Comparison of ENCODE assay signal across 1 cellular context in the genomic region with DNA sequence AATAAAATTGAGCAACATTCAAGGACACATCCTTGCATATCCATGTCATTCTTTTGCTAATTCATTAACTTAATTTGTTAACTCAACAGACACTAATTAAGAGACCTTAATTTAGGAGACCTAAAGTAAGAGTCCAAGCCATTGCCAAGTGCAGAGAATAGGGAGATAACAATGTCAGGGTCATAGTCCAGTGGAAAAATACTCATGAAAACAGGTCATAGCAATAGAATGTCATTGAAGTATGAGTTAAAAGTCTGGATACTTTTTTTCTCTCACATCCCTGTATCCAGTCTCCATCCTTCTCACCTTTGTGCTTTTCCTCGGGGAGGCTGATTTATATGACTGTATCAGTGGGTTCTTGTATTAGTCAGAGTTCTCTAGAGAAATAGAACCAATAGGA.
A peak's percentile ranks its signal among the peaks of the same experiment; 100 is the strongest.
TF ChIP-seq lines count a peak whose summit lies in the region.

No MANE protein-coding gene starts in this region.

TF ChIP-seq in HepG2, 621 proteins besides CTCF, POLR2A, EP300 and RAD21 (continued from another document and continues in another):
- TF ChIP-seq HNF1B (CRISPR knock-in tag; IDR thresholded peaks at IDR 0.05) (no peak), HNF4G (IDR thresholded peaks at IDR 0.05; ENCODE audit: borderline replicate concordance, low read depth, low read length) (peak; percentile 68), HNF4G (CRISPR knock-in tag; IDR thresholded peaks at IDR 0.05; ENCODE audit: borderline replicate concordance, low read depth) (no peak), STAT5B (CRISPR knock-in tag; IDR thresholded peaks at IDR 0.05) (no peak), KDM4B (CRISPR knock-in tag; IDR thresholded peaks at IDR 0.05) (no peak), NCOR1 (IDR thresholded peaks at IDR 0.05; ENCODE audit: borderline replicate concordance, low read length) (peak; percentile 86; the same call in 1 of the 2 replicates), ZKSCAN8 (CRISPR knock-in tag; IDR thresholded peaks at IDR 0.05; ENCODE audit: borderline replicate concordance) (0 out of 2 replicates have a peak, but pooled peaks have one; percentile 23), KDM5A (IDR thresholded peaks at IDR 0.05; ENCODE audit: borderline replicate concordance, low read length) (peak; percentile 21; the same call in 1 of the 2 replicates), ZNF687 (CRISPR knock-in tag; IDR thresholded peaks at IDR 0.05) (no peak), THRA (CRISPR knock-in tag; IDR thresholded peaks at IDR 0.05; ENCODE audit: borderline replicate concordance) (peak; percentile 53; the same call in 1 of the 2 replicates), RBAK (CRISPR knock-in tag; IDR thresholded peaks at IDR 0.05) (no peak), TIGD3 (CRISPR knock-in tag; IDR thresholded peaks at IDR 0.05; ENCODE audit: borderline replicate concordance) (no peak), ZNF12 (CRISPR knock-in tag; IDR thresholded peaks at IDR 0.05) (0 out of 2 replicates have a peak, but pooled peaks have one; percentile 42), ATM (IDR thresholded peaks at IDR 0.05; ENCODE audit: borderline replicate concordance) (no peak), GATA4 (IDR thresholded peaks at IDR 0.05; ENCODE audit: borderline replicate concordance, low read depth) (no peak), MLLT10 (CRISPR knock-in tag; IDR thresholded peaks at IDR 0.05) (no peak), THYN1 (CRISPR knock-in tag; IDR thresholded peaks at IDR 0.05; ENCODE audit: borderline replicate concordance, low read depth) (no peak), HNRNPUL1 (IDR thresholded peaks at IDR 0.05; ENCODE audit: low read depth, low read length) (no peak), ZBTB38 (CRISPR knock-in tag; IDR thresholded peaks at IDR 0.05) (no peak), TBX3 (IDR thresholded peaks at IDR 0.05; ENCODE audit: borderline replicate concordance) (0 out of 2 replicates have a peak, but pooled peaks have one; percentile 24), ATRX (CRISPR knock-in tag; IDR thresholded peaks at IDR 0.05; ENCODE audit: borderline replicate concordance) (no peak), THAP11 (CRISPR knock-in tag; IDR thresholded peaks at IDR 0.05) (0 out of 2 replicates have a peak, but pooled peaks have one; percentile 16), RXRB (CRISPR knock-in tag; IDR thresholded peaks at IDR 0.05; ENCODE audit: borderline replicate concordance) (peak; percentile 67), ZNF225 (CRISPR knock-in tag; IDR thresholded peaks at IDR 0.05) (no peak), ASH2L (IDR thresholded peaks at IDR 0.05; ENCODE audit: insufficient read length, low read depth, low read length) (peak; percentile 41), FOXM1 (CRISPR knock-in tag; IDR thresholded peaks at IDR 0.05) (no peak), HOXA9 (CRISPR knock-in tag; IDR thresholded peaks at IDR 0.05; ENCODE audit: borderline replicate concordance) (no peak), RCOR2 (CRISPR knock-in tag; IDR thresholded peaks at IDR 0.05) (0 out of 2 replicates have a peak, but pooled peaks have one; percentile 37), ZNF562 (CRISPR knock-in tag; IDR thresholded peaks at IDR 0.05; ENCODE audit: borderline replicate concordance) (no peak), ZNF512 (CRISPR knock-in tag; IDR thresholded peaks at IDR 0.05) (no peak), ZNF780A (CRISPR knock-in tag; IDR thresholded peaks at IDR 0.05) (no peak), CEBPB (IDR thresholded peaks at IDR 0.05; ENCODE audit: borderline replicate concordance, low read depth, low read length) (no peak), ELK4 (CRISPR knock-in tag; IDR thresholded peaks at IDR 0.05; ENCODE audit: borderline replicate concordance) (no peak), GMEB1 (CRISPR knock-in tag; IDR thresholded peaks at IDR 0.05; ENCODE audit: borderline replicate concordance) (no peak), SKI (IDR thresholded peaks at IDR 0.05; ENCODE audit: partially characterized antibody) (peak; percentile 63), SOX13 (IDR thresholded peaks at IDR 0.05) (no peak), SOX13 (CRISPR knock-in tag; conservative IDR thresholded peaks at IDR 0.05 in 1 of 2, IDR thresholded peaks at IDR 0.05 in 1 of 2) (peak in 1 of 2 experiments; percentile 72; a peak in 2 of 4 replicates), SMAD1 (CRISPR knock-in tag; IDR thresholded peaks at IDR 0.05; ENCODE audit: borderline replicate concordance, low read depth) (no peak), U2AF1 (optimal IDR thresholded peaks at IDR 0.05; ENCODE audit: low read depth, low read length) (no peak), JARID2 (CRISPR knock-in tag; IDR thresholded peaks at IDR 0.05; ENCODE audit: insufficient replicate concordance) (no peak)
- TF ChIP-seq, protein P1, sequence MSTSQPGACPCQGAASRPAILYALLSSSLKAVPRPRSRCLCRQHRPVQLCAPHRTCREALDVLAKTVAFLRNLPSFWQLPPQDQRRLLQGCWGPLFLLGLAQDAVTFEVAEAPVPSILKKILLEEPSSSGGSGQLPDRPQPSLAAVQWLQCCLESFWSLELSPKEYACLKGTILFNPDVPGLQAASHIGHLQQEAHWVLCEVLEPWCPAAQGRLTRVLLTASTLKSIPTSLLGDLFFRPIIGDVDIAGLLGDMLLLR (CRISPR knock-in tag; IDR thresholded peaks at IDR 0.05) = no peak
- TF ChIP-seq, protein P2, sequence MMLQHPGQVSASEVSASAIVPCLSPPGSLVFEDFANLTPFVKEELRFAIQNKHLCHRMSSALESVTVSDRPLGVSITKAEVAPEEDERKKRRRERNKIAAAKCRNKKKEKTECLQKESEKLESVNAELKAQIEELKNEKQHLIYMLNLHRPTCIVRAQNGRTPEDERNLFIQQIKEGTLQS (CRISPR knock-in tag; IDR thresholded peaks at IDR 0.05) = no peak
- TF ChIP-seq, protein P3, sequence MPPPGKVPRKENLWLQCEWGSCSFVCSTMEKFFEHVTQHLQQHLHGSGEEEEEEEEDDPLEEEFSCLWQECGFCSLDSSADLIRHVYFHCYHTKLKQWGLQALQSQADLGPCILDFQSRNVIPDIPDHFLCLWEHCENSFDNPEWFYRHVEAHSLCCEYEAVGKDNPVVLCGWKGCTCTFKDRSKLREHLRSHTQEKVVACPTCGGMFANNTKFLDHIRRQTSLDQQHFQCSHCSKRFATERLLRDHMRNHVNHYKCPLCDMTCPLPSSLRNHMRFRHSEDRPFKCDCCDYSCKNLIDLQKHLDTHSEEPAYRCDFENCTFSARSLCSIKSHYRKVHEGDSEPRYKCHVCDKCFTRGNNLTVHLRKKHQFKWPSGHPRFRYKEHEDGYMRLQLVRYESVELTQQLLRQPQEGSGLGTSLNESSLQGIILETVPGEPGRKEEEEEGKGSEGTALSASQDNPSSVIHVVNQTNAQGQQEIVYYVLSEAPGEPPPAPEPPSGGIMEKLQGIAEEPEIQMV (CRISPR knock-in tag; IDR thresholded peaks at IDR 0.05; ENCODE audit: low read depth) = no peak
